Comparison of ENCODE assay signal across 8 cellular contexts in the genomic region with DNA sequence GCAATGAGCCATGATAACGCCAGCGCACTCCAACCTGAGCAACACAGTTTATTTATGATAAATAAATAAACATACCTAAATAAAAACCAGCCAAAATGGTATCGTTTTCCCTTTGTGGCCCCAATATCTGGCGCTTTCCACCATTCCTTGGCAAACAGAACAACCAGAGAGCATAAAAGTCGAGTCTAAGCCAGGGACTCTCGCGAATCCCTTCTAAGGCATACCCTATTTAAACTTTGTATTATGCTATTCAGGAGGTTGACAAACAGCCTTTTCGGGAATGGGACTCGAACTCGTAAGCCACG. TPM values are rescaled to one million over a fixed set of nuclear protein-coding genes. Genes with fewer than 3 reads are reported as not detected.
DNase-seq lines count a peak whose midpoint lies in the region; ATAC-seq, FAIRE-seq and TF ChIP-seq lines count a peak whose summit lies in the region.

No MANE protein-coding gene starts in this region.

- no peak for TF ChIP-seq POLR2A in suprapubic skin (IDR thresholded peaks at IDR 0.05)

- intact Hi-C loops in activated CD4-positive, alpha-beta T cell treated with anti-CD3 and anti-CD28 coated beads for 36 hours (cut with DNase I, micrococcal nuclease): loop anchor here (1.0 to 5.0 kb wide), 12 partner anchors 13 to 1541 kb away; a partner anchor contains a TSS
- intact Hi-C loops in kidney (cut with DNase I): no loop called here

- H3K9me3 Mint-ChIP-seq in activated CD4-positive, alpha-beta T cell treated with anti-CD3 and anti-CD28 coated beads for 36 hours (ENCODE audit: low read depth): no peaks in the 10 kb centered on the region
- H3K9me3 Mint-ChIP-seq in activated naive CD8-positive, alpha-beta T cell treated with anti-CD3 and anti-CD28 coated beads, Interleukin-2, amount 10 ng/mL, durations not matched to agents 7 days and 5 days: no peaks in the 10 kb centered on the region

- H3K4me3 ChIP-seq in kidney (ENCODE audit: low read length in 2 of 2) (peak overlapping the region; percentile 93 to 97), suprapubic skin (peak overlapping the region; percentile 94)

- no peak for TF ChIP-seq EP300 in suprapubic skin (IDR thresholded peaks at IDR 0.05)

- H3K9me3 ChIP-seq in kidney (ENCODE audit: control insufficient read depth in 1 of 2, low read length in 2 of 2) (no peaks in the 10 kb centered on the region), suprapubic skin (no peaks in the 10 kb centered on the region)

- peak overlapping the region; percentile 99 for H3K27ac Mint-ChIP-seq in activated CD4-positive, alpha-beta T cell treated with anti-CD3 and anti-CD28 coated beads for 36 hours
- H3K27ac Mint-ChIP-seq in activated naive CD8-positive, alpha-beta T cell treated with anti-CD3 and anti-CD28 coated beads, Interleukin-2, amount 10 ng/mL, durations not matched to agents 7 days and 5 days: peak overlapping the region; percentile 96

- H3K36me3 ChIP-seq in kidney (ENCODE audit: control insufficient read depth in 1 of 2, insufficient read depth in 2 of 2, low read length in 2 of 2) (no peaks in the 10 kb centered on the region), suprapubic skin (no peaks in the 10 kb centered on the region)

- DNase-seq in activated CD4-positive, alpha-beta T cell treated with anti-CD3 and anti-CD28 coated beads for 36 hours: no peak
- no peak for DNase-seq in activated CD4-positive, alpha-beta T cell treated with anti-CD3 and anti-CD28 coated beads for 48 hours
- no peak for DNase-seq in activated naive CD8-positive, alpha-beta T cell treated with anti-CD3 and anti-CD28 coated beads, Interleukin-2, amount 10 ng/mL, durations not matched to agents 7 days and 5 days
- DNase-seq in kidney (no peak), suprapubic skin (ENCODE audit: low spot score in 2 of 2) (no peak), midbrain (lab: John Stamatoyannopoulos, UW) (no peak), NCI-H1694 treated with DMSO at 0.1 percent for 48 hours (lab: John Stamatoyannopoulos, UW) (no peak)

- H3K27ac ChIP-seq in kidney (ENCODE audit: low read depth in 2 of 2, low read length in 2 of 2): peak overlapping the region; percentile 84 to 100
- peak overlapping the region; percentile 100 for H3K27ac ChIP-seq in suprapubic skin

- POLR2A ChIA-PET in activated CD4-positive, alpha-beta T cell treated with anti-CD3 and anti-CD28 coated beads for 36 hours (lab: Charles Lee): interaction anchor here (0.6 to 2.3 kb wide), 9 partner anchors 10 to 343 kb away, joined by 3 to 16 read pairs (median 5); a partner anchor contains a TSS
- POLR2A ChIA-PET in activated naive CD8-positive, alpha-beta T cell treated with anti-CD3 and anti-CD28 coated beads, Interleukin-2, amount 10 ng/mL, durations not matched to agents 7 days and 5 days (lab: Charles Lee): interaction anchor here (0.6 to 2.5 kb wide), 18 partner anchors 10 to 829 kb away, joined by 3 to 52 read pairs (median 4); a partner anchor contains a TSS

- CTCF ChIA-PET in activated CD4-positive, alpha-beta T cell treated with anti-CD3 and anti-CD28 coated beads for 36 hours (lab: Charles Lee): interaction anchor here (0.6 to 2.2 kb wide), 4 partner anchors 12 to 192 kb away, joined by 3 to 9 read pairs (median 4); no protein-coding TSS in a partner anchor

- H3K4me1 Mint-ChIP-seq in activated CD4-positive, alpha-beta T cell treated with anti-CD3 and anti-CD28 coated beads for 36 hours: peaks cover 31% of the 10 kb centered on the region
- H3K4me1 Mint-ChIP-seq in activated naive CD8-positive, alpha-beta T cell treated with anti-CD3 and anti-CD28 coated beads, Interleukin-2, amount 10 ng/mL, durations not matched to agents 7 days and 5 days: peaks cover 26% of the 10 kb centered on the region

- H3K36me3 Mint-ChIP-seq in activated CD4-positive, alpha-beta T cell treated with anti-CD3 and anti-CD28 coated beads for 36 hours (ENCODE audit: low read depth): peaks cover 43% of the 10 kb centered on the region
- H3K36me3 Mint-ChIP-seq in activated naive CD8-positive, alpha-beta T cell treated with anti-CD3 and anti-CD28 coated beads, Interleukin-2, amount 10 ng/mL, durations not matched to agents 7 days and 5 days: peaks cover 9% of the 10 kb centered on the region

- no peak for ATAC-seq in activated CD4-positive, alpha-beta T cell treated with anti-CD3 and anti-CD28 coated beads for 36 hours
- ATAC-seq in activated naive CD8-positive, alpha-beta T cell treated with anti-CD3 and anti-CD28 coated beads, Interleukin-2, amount 10 ng/mL, durations not matched to agents 7 days and 5 days (ENCODE audit: low read depth): no peak
- ATAC-seq in GM18498 (IDR thresholded peaks at IDR 0.05; ENCODE audit: unreplicated experiment): no peak

- H3K4me1 ChIP-seq in kidney (ENCODE audit: control insufficient read depth in 1 of 2, insufficient read depth in 1 of 2, low read depth in 1 of 2, low read length in 2 of 2): peaks cover 10 to 11% of the 10 kb centered on the region in 2 donors
- peaks cover 39% of the 10 kb centered on the region for H3K4me1 ChIP-seq in suprapubic skin

- H3K9ac ChIP-seq in kidney (ENCODE audit: low read length in 2 of 2): peak overlapping the region; percentile 94 to 95

- no peak for FAIRE-seq in kidney (lab: Jason Lieb, UNC)

- peak overlapping the region; percentile 97 for H3K4me3 Mint-ChIP-seq in activated CD4-positive, alpha-beta T cell treated with anti-CD3 and anti-CD28 coated beads for 36 hours
- peak overlapping the region; percentile 94 for H3K4me3 Mint-ChIP-seq in activated naive CD8-positive, alpha-beta T cell treated with anti-CD3 and anti-CD28 coated beads, Interleukin-2, amount 10 ng/mL, durations not matched to agents 7 days and 5 days

- 22% methylated on average over 11 of the region's 11 CpGs for WGBS in suprapubic skin

- TF ChIP-seq CTCF in kidney (IDR thresholded peaks at IDR 0.05; ENCODE audit: borderline replicate concordance, extremely low read depth, insufficient read depth) (no peak), suprapubic skin (IDR thresholded peaks at IDR 0.05) (no peak)

- H3K27me3 Mint-ChIP-seq in activated CD4-positive, alpha-beta T cell treated with anti-CD3 and anti-CD28 coated beads for 36 hours: no peaks in the 10 kb centered on the region
- no peaks in the 10 kb centered on the region for H3K27me3 Mint-ChIP-seq in activated naive CD8-positive, alpha-beta T cell treated with anti-CD3 and anti-CD28 coated beads, Interleukin-2, amount 10 ng/mL, durations not matched to agents 7 days and 5 days

- H3K27me3 ChIP-seq in suprapubic skin: no peaks in the 10 kb centered on the region

RNA-seq across cellular contexts. Expression of a gene that starts 0.4 kb away (rescaled TPM):
- 100 to 1,000 TPM; 113 to 133 TPM for total RNA-seq in activated CD4-positive, alpha-beta T cell treated with anti-CD3 and anti-CD28 coated beads for 36 hours
- 100 to 1,000 TPM; 174 to 183 TPM for total RNA-seq in activated naive CD8-positive, alpha-beta T cell treated with anti-CD3 and anti-CD28 coated beads, Interleukin-2, amount 10 ng/mL, durations not matched to agents 7 days and 5 days
- total RNA-seq in kidney: 215 TPM
- 124 TPM for polyA plus RNA-seq in kidney (ENCODE audit: insufficient read depth, low read depth, low replicate concordance)
- total RNA-seq in suprapubic skin: 100 to 1,000 TPM; 115 to 192 (median 129) TPM

RNA-seq across cellular contexts. Expression of a gene that starts 48.5 kb away (rescaled TPM):
- total RNA-seq in activated CD4-positive, alpha-beta T cell treated with anti-CD3 and anti-CD28 coated beads for 36 hours: 100 to 1,000 TPM; 101 to 126 TPM
- total RNA-seq in activated naive CD8-positive, alpha-beta T cell treated with anti-CD3 and anti-CD28 coated beads, Interleukin-2, amount 10 ng/mL, durations not matched to agents 7 days and 5 days: 100 to 1,000 TPM; 108 to 118 TPM
- total RNA-seq in kidney (68.0 TPM), suprapubic skin (10 to 100 TPM; 50.3 to 71.0 (median 53.5) TPM)
- polyA plus RNA-seq in kidney (ENCODE audit: insufficient read depth, low read depth, low replicate concordance): 121 TPM
